ENCODE assay signal across 10 cellular contexts in genomic region chrY:7465185-7465621, GRCh38.
DNase-seq lines count a peak whose midpoint lies in the region; ATAC-seq and TF ChIP-seq lines count a peak whose summit lies in the region.
"Had no signal": no experiment of that assay in that cellular context is flagged by ENCODE, and none has a peak within 500 bp of the region (broad histone marks: within the 10 kb centered on the region; RNA-seq: fewer than 3 reads in every experiment).

No MANE protein-coding gene starts in this region.

- H3K4me2 ChIP-seq in trophoblast cell (ENCODE audit: low read length): no peak overlapping the region

- H2AK5ac ChIP-seq in trophoblast cell (ENCODE audit: low read length): no peak overlapping the region

- H3K4me1 ChIP-seq in body of pancreas: no peaks in the 10 kb centered on the region
- peaks cover 0 to 4% of the 10 kb centered on the region in 2 experiments for H3K4me1 ChIP-seq in trophoblast cell (ENCODE audit: control insufficient read depth in 1 of 2, insufficient read depth in 2 of 2, low read length in 2 of 2)

- no peak overlapping the region for H3K4ac ChIP-seq in trophoblast cell (ENCODE audit: low read depth, low read length)

- peak overlapping the region; percentile 28 for H4K91ac ChIP-seq in trophoblast cell (ENCODE audit: low read depth, low read length)

- H3K27ac ChIP-seq in body of pancreas (no peak overlapping the region), trophoblast cell (ENCODE audit: low read depth, low read length) (peak overlapping the region; percentile 65)
- H3K27ac ChIP-seq: tibial nerve had no signal

- intact Hi-C loops in Right ventricle myocardium superior (cut with DNase I): no loop called here
- intact Hi-C loops in cardiac septum (cut with DNase I): no loop called here
- intact Hi-C loops in body of pancreas (cut with DNase I): no loop called here

- no peak overlapping the region for H4K12ac ChIP-seq in trophoblast cell (ENCODE audit: low read depth, low read length)

- WGBS in body of pancreas, 2 donors: 48 to 84% methylated on average over 6 of the region's 6 CpGs
- WGBS in trophoblast cell (ENCODE audit: extremely low coverage, insufficient coverage, insufficient read length): no CpG with 5 or more reads among the region's 6 CpGs

- H3K9ac ChIP-seq in trophoblast cell (ENCODE audit: low read length): no peak overlapping the region

- DNase-seq in Right ventricle myocardium superior: no peak
- no peak for DNase-seq in cardiac septum (ENCODE audit: low spot score)
- peak in 1 of 4 donors; percentile 20 for DNase-seq in body of pancreas
- DNase-seq in trophoblast cell: no peak
- DNase-seq in SKM-1 treated with dmso at 0.1 percent for 144 hours (lab: John Stamatoyannopoulos, UW; ENCODE audit: unreplicated experiment): no peak
- DNase-seq in DMS 273 (lab: John Stamatoyannopoulos, UW; ENCODE audit: unreplicated experiment): no peak
- no peak for DNase-seq in NCI-H82 treated with DMSO at 0.1 percent for 48 hours (lab: John Stamatoyannopoulos, UW; ENCODE audit: unreplicated experiment)
- DNase-seq: activated T-cell treated with anti-CD3 and anti-CD28 coated beads for 4 hours had no signal

- H4K8ac ChIP-seq in trophoblast cell (ENCODE audit: low read depth, low read length): no peak overlapping the region

- H3K79me2 ChIP-seq in trophoblast cell (ENCODE audit: control insufficient read depth, insufficient read depth, low read length, poor library complexity): no peaks in the 10 kb centered on the region

- H3K9me3 ChIP-seq in body of pancreas: no peaks in the 10 kb centered on the region
- H3K9me3 ChIP-seq in trophoblast cell (ENCODE audit: insufficient read depth, low read depth, low read length): no peaks in the 10 kb centered on the region
- H3K9me3 ChIP-seq: tibial nerve had no signal

- H3K14ac ChIP-seq in trophoblast cell (ENCODE audit: low read length): no peak overlapping the region

- H3K27me3 ChIP-seq in body of pancreas (no peaks in the 10 kb centered on the region), trophoblast cell (ENCODE audit: insufficient read depth, low read length) (no peaks in the 10 kb centered on the region)
- H3K27me3 ChIP-seq: tibial nerve had no signal

- H3K79me1 ChIP-seq in trophoblast cell (ENCODE audit: low read length): no peaks in the 10 kb centered on the region

- ATAC-seq in Right ventricle myocardium superior (ENCODE audit: poor library complexity): peak; percentile 56
- peak; percentile 30 for ATAC-seq in body of pancreas
- ATAC-seq in HG03039 (IDR thresholded peaks at IDR 0.05; ENCODE audit: unreplicated experiment): no peak

- H3K18ac ChIP-seq in trophoblast cell (ENCODE audit: low read length): no peak overlapping the region

- no peak overlapping the region for H2BK5ac ChIP-seq in trophoblast cell (ENCODE audit: low read depth, low read length, poor library complexity)

- H3K4me3 ChIP-seq in body of pancreas (no peak overlapping the region), trophoblast cell (ENCODE audit: low read depth, low read length) (no peak overlapping the region)
- H3K4me3 ChIP-seq: tibial nerve had no signal

- no peak for TF ChIP-seq CTCF in body of pancreas (IDR thresholded peaks at IDR 0.05)

- TF ChIP-seq POLR2A in body of pancreas (IDR thresholded peaks at IDR 0.05): no peak

- H3K36me3 ChIP-seq in body of pancreas (replicated peaks in 1 of 2; ENCODE audit: insufficient read depth in 1 of 2, low read depth in 2 of 2) (no peaks in the 10 kb centered on the region), trophoblast cell (ENCODE audit: control insufficient read depth in 1 of 2, insufficient read depth in 2 of 2, low read length in 2 of 2) (no peaks in the 10 kb centered on the region)
- H3K36me3 ChIP-seq: tibial nerve had no signal

- H2BK12ac ChIP-seq in trophoblast cell (ENCODE audit: low read length): no peak overlapping the region

- H3K23ac ChIP-seq in trophoblast cell (ENCODE audit: low read length): no peak overlapping the region

- no peak overlapping the region for H2BK120ac ChIP-seq in trophoblast cell (ENCODE audit: insufficient read depth, low read length, poor library complexity)

- H2AFZ ChIP-seq in trophoblast cell (ENCODE audit: insufficient read depth, low read length, poor library complexity): no peak overlapping the region
